16 cellular contexts compared by ENCODE assay signal in genomic region chr18:25140962-25141308, GRCh38.
A peak's percentile ranks its signal among the peaks of the same experiment; 100 is the strongest.
DNase-seq lines count a peak whose midpoint lies in the region; ATAC-seq, FAIRE-seq and TF ChIP-seq lines count a peak whose summit lies in the region.
"Had no signal": no experiment of that assay in that cellular context is flagged by ENCODE, and none has a peak within 500 bp of the region (broad histone marks: within the 10 kb centered on the region; RNA-seq: fewer than 3 reads in every experiment).

No MANE protein-coding gene starts in this region.

- peaks cover 6% of the 10 kb centered on the region for H3K36me3 Mint-ChIP-seq in neural crest cell (ENCODE audit: low read depth)

- 17% methylated on average over 4 of the region's 4 CpGs for WGBS in GM12878 (ENCODE audit: insufficient coverage, insufficient replicate concordance, low lambda C conversion rate, missing lambda C conversion rate)
- 42 to 48% methylated on average over 4 of the region's 4 CpGs for whole genome bisulfite sequencing in GM23248 (ENCODE audit: low coverage in 1 of 2, low lambda C conversion rate in 2 of 2, missing lambda C conversion rate in 2 of 2), 2 experiments

- no peak for TF ChIP-seq CTCF in GM12878 (IDR thresholded peaks at IDR 0.05 in 2 of 3, conservative IDR thresholded peaks at IDR 0.05 in 1 of 3; ENCODE audit: control insufficient read depth in 2 of 3, extremely low read depth in 1 of 3, insufficient read depth in 1 of 3, low read depth in 3 of 3, low read length in 3 of 3)
- TF ChIP-seq CTCF in neural crest cell (conservative IDR thresholded peaks at IDR 0.05) = no peak

- no peaks in the 10 kb centered on the region for H3K9me2 ChIP-seq in GM23248 (ENCODE audit: insufficient read depth)

- CTCF ChIA-PET in GM12878 (lab: Yijun Ruan, JAX) = interaction anchor here (1.1 kb wide), 1 partner anchor 31 kb away, joined by 3 read pairs; no protein-coding TSS in a partner anchor

- H3K27me3 ChIP-seq in GM12878 (replicated peaks in 1 of 2; ENCODE audit: control insufficient read depth in 2 of 2, insufficient read depth in 2 of 2, low read length in 1 of 2) = no peaks in the 10 kb centered on the region
- H3K27me3 ChIP-seq in GM23248 (replicated peaks; ENCODE audit: insufficient read depth) = no peaks in the 10 kb centered on the region
- H3K27me3 ChIP-seq: BE2C had no signal

- H3F3A ChIP-seq in GM23248 (ENCODE audit: insufficient read depth) = no peaks in the 10 kb centered on the region

- in situ Hi-C loops in GM12878 (cut with MboI) (no loop called here), GM23248 (cut with MboI) (no loop called here)

- H4K20me1 ChIP-seq in GM12878 (ENCODE audit: control insufficient read depth, insufficient read depth) = no peaks in the 10 kb centered on the region
- no peaks in the 10 kb centered on the region for H4K20me1 ChIP-seq in GM23248 (ENCODE audit: insufficient read depth)

- H3K27ac Mint-ChIP-seq in neural crest cell (ENCODE audit: unreplicated experiment) = no peak overlapping the region
- H3K27ac Mint-ChIP-seq: CD4-positive, alpha-beta T cell had no signal

- SMC1A ChIA-PET in GM12878 (lab: Charles Lee; ENCODE audit: uncharacterized antibody, unreplicated experiment) = interaction anchor here (0.6 kb wide), 1 partner anchor 1655 kb away, joined by 3 read pairs; no protein-coding TSS in a partner anchor

- peak; percentile 79 for ATAC-seq in GM18867 (IDR thresholded peaks at IDR 0.05; ENCODE audit: unreplicated experiment)
- ATAC-seq in GM12878 = peak; percentile 50
- ATAC-seq: K562 had no signal

- H3K4me1 ChIP-seq in GM12878 (ENCODE audit: control insufficient read depth, insufficient read depth, low read length) = no peaks in the 10 kb centered on the region
- peaks cover 10% of the 10 kb centered on the region; the same call in 1 of the 2 replicates for H3K4me1 ChIP-seq in GM23248 (ENCODE audit: insufficient read depth)
- H3K4me1 ChIP-seq: BE2C, Caco-2, HAP-1 had no signal

- no peaks in the 10 kb centered on the region for H3K79me2 ChIP-seq in GM12878 (ENCODE audit: control insufficient read depth, insufficient read depth, low read length)
- no peaks in the 10 kb centered on the region for H3K79me2 ChIP-seq in GM23248 (ENCODE audit: insufficient read depth)

- H3K9me3 Mint-ChIP-seq in neural crest cell = no peaks in the 10 kb centered on the region
- H3K9me3 Mint-ChIP-seq: CD4-positive, alpha-beta T cell had no signal

- H3K36me3 ChIP-seq in GM12878 (ENCODE audit: control insufficient read depth in 2 of 2, insufficient read depth in 2 of 2, low read length in 1 of 2) = no peaks in the 10 kb centered on the region
- no peaks in the 10 kb centered on the region for H3K36me3 ChIP-seq in GM23248 (ENCODE audit: low read depth)
- H3K36me3 ChIP-seq: BE2C, HAP-1 had no signal

- POLR2A ChIA-PET in GM12878 (lab: Charles Lee) = no interaction called here

- TF ChIP-seq POLR2A in GM12878 (IDR thresholded peaks at IDR 0.05; ENCODE audit: low read depth, low read length) = no peak

- H3K9ac ChIP-seq in GM12878 (ENCODE audit: control insufficient read depth, insufficient read depth, low read length) (no peak overlapping the region), GM23248 (no peak overlapping the region)

- FAIRE-seq in GM12878 (lab: Jason Lieb, UNC) = no peak
- FAIRE-seq: D721Med, G401.6, HTR-8/SVneo, K562 had no signal

- no peak for TF ChIP-seq EP300 in GM12878 (IDR thresholded peaks at IDR 0.05; ENCODE audit: borderline replicate concordance in 1 of 2, control insufficient read depth in 1 of 2, low read depth in 2 of 2, low read length in 2 of 2)

- H3K4me3 ChIP-seq in GM12878 (no peak overlapping the region), GM23248 (no peak overlapping the region)
- H3K4me3 ChIP-seq: HAP-1, K562 had no signal

- RAD21 ChIA-PET in GM12878 (lab: Charles Lee; ENCODE audit: unreplicated experiment) = no interaction called here

- H3K27ac ChIP-seq in GM12878 (ENCODE audit: control insufficient read depth, insufficient read depth) (no peak overlapping the region), GM23248 (no peak overlapping the region)

- H3K4me2 ChIP-seq in GM12878 (ENCODE audit: control insufficient read depth, insufficient read depth) = peak overlapping the region; percentile 35; the same call in 1 of the 2 replicates
- no peak overlapping the region for H3K4me2 ChIP-seq in GM23248 (ENCODE audit: unreplicated experiment)

- no TSS peak for BruUV-seq in GM12878 (replicated peaks; lab: Mats Ljungman, UMichigan)

- no peak for TF ChIP-seq RAD21 in GM12878 (IDR thresholded peaks at IDR 0.05; ENCODE audit: insufficient read depth, low read depth, low read length)

- H2AFZ ChIP-seq in GM12878 (ENCODE audit: control insufficient read depth, low read depth, low read length) (peak overlapping the region; percentile 15; the same call in 1 of the 2 replicates), GM23248 (no peak overlapping the region)

- H3K9me3 ChIP-seq in GM12878 (replicated peaks; ENCODE audit: control insufficient read depth, insufficient read depth, low read length) = no peaks in the 10 kb centered on the region
- H3K9me3 ChIP-seq in GM23248 (ENCODE audit: low read depth) = no peaks in the 10 kb centered on the region
- H3K9me3 ChIP-seq: BE2C, Caco-2, HAP-1 had no signal

- intact Hi-C loops in GM12878 (cut with micrococcal nuclease; ENCODE audit: unreplicated experiment) = no loop called here

- peaks cover 50% of the 10 kb centered on the region for H3K4me1 Mint-ChIP-seq in neural crest cell

- no peak for DNase-seq in GM12878 (ENCODE audit: low read depth, low spot score)
- no peak for DNase-seq in neural crest cell (ENCODE audit: low read depth, low spot score)
- DNase-seq in NCI-H2171 (lab: John Stamatoyannopoulos, UW) = no peak
- DNase-seq in CD1c-positive myeloid dendritic cell (ENCODE audit: extremely low spot score) = no peak
- no peak for DNase-seq in GM23248
- DNase-seq: BE2C; C1 segment of cervical spinal cord; Caco-2; CD4-positive, alpha-beta T cell; IMR-90 had no signal

- no peaks in the 10 kb centered on the region for H3K27me3 Mint-ChIP-seq in neural crest cell (ENCODE audit: low read depth)
- H3K27me3 Mint-ChIP-seq: CD4-positive, alpha-beta T cell had no signal

- peak overlapping the region; percentile 21 for H3K4me3 Mint-ChIP-seq in neural crest cell
- H3K4me3 Mint-ChIP-seq: CD4-positive, alpha-beta T cell had no signal

TF ChIP-seq in GM12878, 131 proteins besides CTCF, POLR2A, EP300 and RAD21:
- no peak for TF ChIP-seq HDGF (IDR thresholded peaks at IDR 0.05)
- TF ChIP-seq TARDBP (IDR thresholded peaks at IDR 0.05; ENCODE audit: borderline replicate concordance) = no peak
- no peak for TF ChIP-seq IRF4 (IDR thresholded peaks at IDR 0.05; ENCODE audit: low read depth, low read length)
- no peak for TF ChIP-seq FOXM1 (IDR thresholded peaks at IDR 0.05; ENCODE audit: low read depth, low read length)
- TF ChIP-seq TAF1 (IDR thresholded peaks at IDR 0.05; ENCODE audit: borderline replicate concordance, low read depth, low read length) = no peak
- no peak for TF ChIP-seq ZZZ3 (IDR thresholded peaks at IDR 0.05; ENCODE audit: control insufficient read depth, insufficient read length, low read depth)
- TF ChIP-seq BACH1 (IDR thresholded peaks at IDR 0.05; ENCODE audit: borderline replicate concordance) = no peak
- no peak for TF ChIP-seq MLLT1 (IDR thresholded peaks at IDR 0.05)
- no peak for TF ChIP-seq HCFC1 (IDR thresholded peaks at IDR 0.05; ENCODE audit: low read length)
